Comparison of ENCODE assay signal across 8 cellular contexts in genomic region chr10:49941447-49942338, GRCh38. TPM values are rescaled to one million over a fixed set of nuclear protein-coding genes. Genes with fewer than 3 reads are reported as not detected.
DNase-seq lines count a peak whose midpoint lies in the region; ATAC-seq, FAIRE-seq and TF ChIP-seq lines count a peak whose summit lies in the region.
"Not testable (repeated sequence)": the region's sequence is repeated elsewhere in the genome, so short reads cannot be mapped to it uniquely, and the experiment has no call there.

TSS of gene PARG (minus strand) at chr10:49942027. CDS start at chr10:49941725, 302 bp downstream.
TSS of gene TIMM23B (plus strand) at chr10:49942053. CDS start at chr10:49942195, 142 bp downstream.

- CTCF ChIA-PET in activated CD4-positive, alpha-beta T cell treated with anti-CD3 and anti-CD28 coated beads for 36 hours (lab: Charles Lee): not testable (repeated sequence)

- TF ChIP-seq CTCF in chondrocyte (IDR thresholded peaks at IDR 0.05): peak; percentile 54
- TF ChIP-seq CTCF in kidney (IDR thresholded peaks at IDR 0.05; ENCODE audit: borderline replicate concordance, extremely low read depth, insufficient read depth): not testable (repeated sequence)

- H3K27ac ChIP-seq in kidney (ENCODE audit: low read depth in 2 of 2, low read length in 2 of 2): peak within 1 kb of the TSS in 1 of 2 donors; percentile 3

- H3K9me3 ChIP-seq in kidney (ENCODE audit: control insufficient read depth in 1 of 2, low read length in 2 of 2): not testable (repeated sequence)

- peaks cover 18% of the 10 kb centered on the region for H3K36me3 Mint-ChIP-seq in activated CD4-positive, alpha-beta T cell treated with anti-CD3 and anti-CD28 coated beads for 36 hours (ENCODE audit: low read depth)
- not testable (repeated sequence) for H3K36me3 Mint-ChIP-seq in chondrocyte (ENCODE audit: low read depth)

- not testable (repeated sequence) for H3K4me1 ChIP-seq in kidney (ENCODE audit: control insufficient read depth in 1 of 2, insufficient read depth in 1 of 2, low read depth in 1 of 2, low read length in 2 of 2)

- peak; percentile 59 for ATAC-seq in HG03342 (IDR thresholded peaks at IDR 0.05; ENCODE audit: unreplicated experiment)
- ATAC-seq in activated CD4-positive, alpha-beta T cell treated with anti-CD3 and anti-CD28 coated beads for 36 hours: peak; percentile 85

- peaks cover 37% of the 10 kb centered on the region for H3K4me1 Mint-ChIP-seq in activated CD4-positive, alpha-beta T cell treated with anti-CD3 and anti-CD28 coated beads for 36 hours
- H3K4me1 Mint-ChIP-seq in chondrocyte (ENCODE audit: low read depth): peaks cover 34% of the 10 kb centered on the region

- intact Hi-C loops in activated CD4-positive, alpha-beta T cell treated with anti-CD3 and anti-CD28 coated beads for 36 hours (cut with DNase I, micrococcal nuclease); kidney (cut with DNase I): not testable (repeated sequence)

- not testable (repeated sequence) for H3K36me3 ChIP-seq in kidney (ENCODE audit: control insufficient read depth in 1 of 2, insufficient read depth in 2 of 2, low read length in 2 of 2)

- FAIRE-seq in kidney (lab: Jason Lieb, UNC): not testable (repeated sequence)

- H3K4me3 ChIP-seq in kidney (ENCODE audit: low read length in 2 of 2): peak within 1 kb of the TSS; percentile 79 to 87

- peak within 1 kb of the TSS; percentile 94 for H3K27ac Mint-ChIP-seq in activated CD4-positive, alpha-beta T cell treated with anti-CD3 and anti-CD28 coated beads for 36 hours
- peak within 1 kb of the TSS; percentile 98 for H3K27ac Mint-ChIP-seq in chondrocyte (ENCODE audit: unreplicated experiment)

- DNase-seq in AML-193 (lab: John Stamatoyannopoulos, UW) (peak; percentile 46 to 51), NCI-H446 treated with DMSO at 0.1 percent for 48 hours (lab: John Stamatoyannopoulos, UW) (peak; percentile 38), chondrocyte (ENCODE audit: low spot score) (peak; percentile 85), kidney (peak; percentile 93)
- DNase-seq in activated CD4-positive, alpha-beta T cell treated with anti-CD3 and anti-CD28 coated beads for 36 hours: peak; percentile 91
- peak; percentile 54 to 74 (median 60) for DNase-seq in stimulated activated CD4-positive, alpha-beta T cell treated with anti-CD3 and anti-CD28 coated beads, Interleukin-12 subunit alpha, Interleukin-12 subunit beta, amount 100 ng/mL, for 48 hours (ENCODE audit: low read depth in 2 of 3, low spot score in 1 of 3)

- POLR2A ChIA-PET in activated CD4-positive, alpha-beta T cell treated with anti-CD3 and anti-CD28 coated beads for 36 hours (lab: Charles Lee): not testable (repeated sequence)

- H3K9me3 Mint-ChIP-seq in activated CD4-positive, alpha-beta T cell treated with anti-CD3 and anti-CD28 coated beads for 36 hours (ENCODE audit: low read depth); chondrocyte (ENCODE audit: low read depth): not testable (repeated sequence)

- H3K9ac ChIP-seq in kidney (ENCODE audit: low read length in 2 of 2): peak within 1 kb of the TSS; percentile 66 to 78

- TF ChIP-seq POLR2A in GM19099 (IDR thresholded peaks at IDR 0.05; ENCODE audit: extremely low read depth, insufficient read length, low read depth): peak; percentile 60

- H3K4me3 Mint-ChIP-seq in activated CD4-positive, alpha-beta T cell treated with anti-CD3 and anti-CD28 coated beads for 36 hours: peak within 1 kb of the TSS; percentile 95
- peak within 1 kb of the TSS; percentile 99 for H3K4me3 Mint-ChIP-seq in chondrocyte (ENCODE audit: unreplicated experiment)

- H3K27me3 Mint-ChIP-seq in activated CD4-positive, alpha-beta T cell treated with anti-CD3 and anti-CD28 coated beads for 36 hours; chondrocyte (ENCODE audit: low read depth): not testable (repeated sequence)

RNA-seq across cellular contexts. Expression of gene PARG, which starts in this region (rescaled TPM):
- 10 to 100 TPM; 33.9 to 36.1 TPM for total RNA-seq in activated CD4-positive, alpha-beta T cell treated with anti-CD3 and anti-CD28 coated beads for 36 hours
- 24.2 to 28.3 TPM (median 26.5 TPM) in 3 replicates for total RNA-seq in chondrocyte
- total RNA-seq in kidney: 30.3 TPM
- 7.8 TPM for polyA plus RNA-seq in kidney (ENCODE audit: insufficient read depth, low read depth, low replicate concordance)

RNA-seq across cellular contexts. Expression of gene TIMM23B, which starts in this region (rescaled TPM):
- 10 to 100 TPM; 21.3 to 27.3 TPM for total RNA-seq in activated CD4-positive, alpha-beta T cell treated with anti-CD3 and anti-CD28 coated beads for 36 hours
- 13.1 to 17.6 TPM (median 16.8 TPM) in 3 replicates for total RNA-seq in chondrocyte
- total RNA-seq in kidney: 19.4 TPM
- polyA plus RNA-seq in kidney (ENCODE audit: insufficient read depth, low read depth, low replicate concordance): 4.1 TPM

Comparison
In these comparisons a context has a peak if more than half of its experiments do, and no peak if none do; other contexts are left out.
1. DNase-seq: peak in every context shown above with its lines; median percentile 93 in kidney; 91 in activated CD4-positive, alpha-beta T cell treated with anti-CD3 and anti-CD28 coated beads for 36 hours; 85 in chondrocyte; 60 in stimulated activated CD4-positive, alpha-beta T cell treated with anti-CD3 and anti-CD28 coated beads, Interleukin-12 subunit alpha, Interleukin-12 subunit beta, amount 100 ng/mL, for 48 hours; 48 in AML-193; 38 in NCI-H446 treated with DMSO at 0.1 percent for 48 hours.